14 cellular contexts compared by ENCODE assay signal in the genomic region with DNA sequence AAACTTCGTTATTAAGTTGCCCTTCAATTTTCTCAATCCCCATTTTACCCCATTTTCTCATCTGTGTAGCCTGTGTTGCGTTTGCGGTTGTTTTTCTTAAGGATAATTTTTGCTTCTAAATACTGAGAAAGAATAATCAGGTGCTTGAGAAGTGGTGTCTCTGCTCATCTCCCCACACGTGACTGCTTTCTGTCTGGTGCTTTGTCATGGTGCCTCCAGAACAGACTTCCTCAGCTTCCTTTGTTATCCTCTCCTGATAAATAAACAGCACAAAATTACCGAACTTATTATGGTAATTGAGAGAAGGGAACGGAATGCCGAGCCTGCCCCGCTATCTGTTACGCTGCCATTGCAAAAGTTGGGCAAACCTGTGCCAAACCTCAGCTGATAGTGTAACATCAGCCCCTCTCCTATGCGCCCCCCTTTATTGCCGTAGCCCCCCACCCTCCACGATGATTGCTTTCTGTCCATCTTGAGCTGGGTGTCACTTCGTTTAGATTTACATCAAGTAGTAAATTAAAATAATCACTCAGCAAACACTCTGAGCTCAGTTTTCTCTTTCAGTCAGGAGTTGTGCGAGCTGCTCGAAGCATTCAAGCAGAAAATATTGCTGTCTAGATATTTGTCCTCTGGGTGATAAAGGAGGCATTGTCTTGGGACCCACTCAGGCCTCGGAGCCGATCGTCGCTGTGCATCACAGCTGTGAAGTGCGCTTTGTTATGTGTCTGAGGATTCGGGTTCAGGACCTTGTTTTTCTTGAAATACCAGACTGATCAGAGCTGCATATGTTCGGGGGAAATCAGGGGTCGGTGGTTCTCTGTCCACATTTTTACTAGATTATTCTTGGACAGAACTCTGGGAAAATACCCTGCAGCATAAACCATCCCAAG.
DNase-seq lines count a peak whose midpoint lies in the region; TF ChIP-seq lines count a peak whose summit lies in the region.
"Had no signal": no experiment of that assay in that cellular context is flagged by ENCODE, and none has a peak within 500 bp of the region (broad histone marks: within the 10 kb centered on the region; RNA-seq: fewer than 3 reads in every experiment).

No MANE protein-coding gene starts in this region.

- H3K9me3 ChIP-seq in PC-9 (ENCODE audit: insufficient read depth, low read depth), result no peaks in the 10 kb centered on the region

- no TSS peak for BruUV-seq in PC-9 (replicated peaks; lab: Mats Ljungman, UMichigan)

- H3K36me3 ChIP-seq in PC-9 (ENCODE audit: low read depth), result no peaks in the 10 kb centered on the region

- H3K9me2 ChIP-seq in PC-9 (ENCODE audit: insufficient read depth), result no peaks in the 10 kb centered on the region

- H2AFZ ChIP-seq in PC-9, result 0 out of 2 replicates have a peak overlapping the region, but pooled peaks have one; percentile 25
- H2AFZ ChIP-seq: GM23248 had no signal

- H3K4me3 ChIP-seq in PC-9, result peak overlapping the region; percentile 26; the same call in 1 of the 2 replicates
- H3K4me3 ChIP-seq: GM12878, GM23248 had no signal

- POLR2A ChIA-PET in PC-9 (lab: Charles Lee; ENCODE audit: unreplicated experiment), result interaction anchor here (0.5 kb wide), 1 partner anchor 997 kb away, joined by 4 read pairs; no protein-coding TSS in a partner anchor

- peak; percentile 4 for DNase-seq in NCI-H1092 (lab: John Stamatoyannopoulos, UW)
- no peak for DNase-seq in NCI-H1092 treated with DMSO at 0.1 percent for 48 hours (lab: John Stamatoyannopoulos, UW)
- DNase-seq in PC-9, result no peak
- peak; percentile 15 for DNase-seq in iris pigment epithelial cell (ENCODE audit: low read depth)
- DNase-seq in superior temporal gyrus (ENCODE audit: extremely low spot score), result peak; percentile 78
- no peak for DNase-seq in activated effector memory CD4-positive, alpha-beta T cell treated with Interleukin-2 at 50 U/mL for 16 hours
- no peak for DNase-seq in DMS114 treated with DMSO at 0.1 percent for 48 hours (lab: John Stamatoyannopoulos, UW; ENCODE audit: unreplicated experiment)
- no peak for DNase-seq in GM20000 (ENCODE audit: low spot score)
- DNase-seq: GM23248; immature natural killer cell; naive thymus-derived CD4-positive, alpha-beta T cell; NCI-H1694; stimulated activated CD8-positive, alpha-beta memory T cell treated with anti-CD3 and anti-CD28 coated beads, Interleukin-4, amount 100 ng/mL, for 48 hours had no signal

- CTCF ChIA-PET in PC-9 (lab: Charles Lee), result no interaction called here

- no peak overlapping the region for H3K27ac ChIP-seq in PC-9
- H3K27ac ChIP-seq: GM23248 had no signal

- no peaks in the 10 kb centered on the region for H3F3A ChIP-seq in PC-9 (ENCODE audit: insufficient read depth, low read depth)

- TF ChIP-seq CTCF in PC-9 (conservative IDR thresholded peaks at IDR 0.05) (no peak), GM20000 (IDR thresholded peaks at IDR 0.05; ENCODE audit: extremely low read depth, missing control alignments) (no peak)

- H3K4me1 ChIP-seq in PC-9 (replicated peaks; ENCODE audit: insufficient read depth), result no peaks in the 10 kb centered on the region

- intact Hi-C loops in PC-9 (cut with micrococcal nuclease; ENCODE audit: unreplicated experiment), result no loop called here

- peaks cover 35% of the 10 kb centered on the region for H3K27me3 ChIP-seq in PC-9 (ENCODE audit: insufficient read depth, low read depth)

- H3K4me2 ChIP-seq in PC-9, result peak overlapping the region; percentile 68

- no peaks in the 10 kb centered on the region for H4K20me1 ChIP-seq in PC-9 (ENCODE audit: insufficient read depth)

- no peaks in the 10 kb centered on the region for H3K79me2 ChIP-seq in PC-9 (ENCODE audit: low read depth)

Comparison
In these comparisons a context has a peak if more than half of its experiments do, and no peak if none do; other contexts are left out.
1. DNase-seq: peak in NCI-H1092 (single experiment), iris pigment epithelial cell (single experiment) and superior temporal gyrus (single experiment); none in NCI-H1092 treated with DMSO at 0.1 percent for 48 hours (single experiment), PC-9 (0 of 2), activated effector memory CD4-positive, alpha-beta T cell treated with Interleukin-2 at 50 U/mL for 16 hours (single experiment), DMS114 treated with DMSO at 0.1 percent for 48 hours (single experiment) and GM20000 (single experiment).